8 cellular contexts compared by ENCODE assay signal in the genomic region with DNA sequence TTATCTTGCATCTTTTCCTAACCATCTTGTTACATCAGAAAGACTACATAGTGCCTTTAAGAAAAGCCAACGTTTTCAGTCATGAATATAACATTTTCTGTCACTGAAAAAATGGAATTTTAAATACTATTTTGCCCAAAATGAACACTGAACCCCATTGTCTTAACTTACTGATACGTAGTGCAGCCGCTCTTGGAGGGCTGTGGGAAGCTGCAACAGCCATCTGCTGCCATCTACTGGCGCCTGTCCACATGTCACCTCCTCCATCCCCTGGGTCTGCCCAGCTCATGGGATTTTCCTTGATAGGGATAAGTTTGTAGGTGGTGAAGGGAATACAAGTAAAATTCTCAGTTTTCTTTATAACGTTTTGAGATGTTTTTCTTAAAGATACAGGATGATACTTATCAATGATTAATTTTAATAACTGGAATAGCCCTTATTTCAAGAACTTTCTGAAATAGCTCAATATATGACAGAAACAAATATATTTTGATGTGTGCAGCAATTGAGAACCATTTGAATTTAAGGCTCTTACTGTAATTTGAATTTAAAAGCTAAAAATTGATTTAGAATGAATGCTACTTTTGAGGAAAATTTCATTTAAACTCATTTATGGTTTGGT.
DNase-seq lines count a peak whose midpoint lies in the region; ATAC-seq and TF ChIP-seq lines count a peak whose summit lies in the region.

No MANE protein-coding gene starts in this region.

- H3K27ac ChIP-seq in thoracic aorta, result no peak overlapping the region

- no peaks in the 10 kb centered on the region for H3K9me3 ChIP-seq in thoracic aorta

- DNase-seq in ELF-1 (ENCODE audit: low read depth, low spot score) (peak; percentile 88), GOT3 (lab: John Stamatoyannopoulos, UW) (peak; percentile 10), RKO (ENCODE audit: low spot score) (peak; percentile 74), activated T-helper 1 cell treated with Interleukin-2 at 50 U/mL for 16 hours (ENCODE audit: low read depth) (peak; percentile 52), fibroblast of pulmonary artery (ENCODE audit: low read depth) (peak; percentile 83), nucleus accumbens (lab: John Stamatoyannopoulos, UW) (peak in 53 of 56 donors; percentile 13 to 91 (median 58)), thoracic aorta (ENCODE audit: low spot score) (no peak)

- H3K27me3 ChIP-seq in thoracic aorta (replicated peaks; ENCODE audit: insufficient read depth), result no peaks in the 10 kb centered on the region

- peak; percentile 81 for ATAC-seq in thoracic aorta (ENCODE audit: insufficient number of reproducible peaks, low FRiP score, low read depth)

- H3K4me3 ChIP-seq in fibroblast of pulmonary artery (replicated peaks; ENCODE audit: low read depth, low read length) (no peak overlapping the region), thoracic aorta (no peak overlapping the region)

- TF ChIP-seq CTCF in LNCAP (IDR thresholded peaks at IDR 0.05) (peak; percentile 86), fibroblast of pulmonary artery (IDR thresholded peaks at IDR 0.05; ENCODE audit: low read length, missing control alignments) (peak; percentile 99), thoracic aorta (IDR thresholded peaks at IDR 0.05) (peak; percentile 76)

- H3K36me3 ChIP-seq in thoracic aorta, result no peaks in the 10 kb centered on the region

- no peaks in the 10 kb centered on the region for H3K4me1 ChIP-seq in thoracic aorta (ENCODE audit: control insufficient read depth in 1 of 2, low read depth in 2 of 2)
